16 cellular contexts compared by ENCODE assay signal in genomic region chr10:70874061-70874460, GRCh38. TPM values are rescaled to one million over a fixed set of nuclear protein-coding genes. Genes with fewer than 3 reads are reported as not detected.
A peak's percentile ranks its signal among the peaks of the same experiment; 100 is the strongest.
DNase-seq lines count a peak whose midpoint lies in the region; ATAC-seq and TF ChIP-seq lines count a peak whose summit lies in the region.
"Had no signal": no experiment of that assay in that cellular context is flagged by ENCODE, and none has a peak within 500 bp of the region (broad histone marks: within the 10 kb centered on the region; RNA-seq: fewer than 3 reads in every experiment).

No MANE protein-coding gene starts in this region.

- H3K27ac Mint-ChIP-seq in activated T-cell treated with anti-CD3 and anti-CD28 coated beads, Interleukin-2, amount 50 U/mL, for 24 hours = peak overlapping the region; percentile 12
- H3K27ac Mint-ChIP-seq: GM23338, H9 had no signal

- H3K9me3 Mint-ChIP-seq in activated T-cell treated with anti-CD3 and anti-CD28 coated beads, Interleukin-2, amount 50 U/mL, for 24 hours = no peaks in the 10 kb centered on the region
- H3K9me3 Mint-ChIP-seq: GM23338, H9 had no signal

- no peak overlapping the region for H3K23ac ChIP-seq in neuronal stem cell (ENCODE audit: low read depth, low read length, poor library complexity)

- H3K4me1 ChIP-seq in PC-3 (ENCODE audit: insufficient read depth, low read length) = peaks cover 6% of the 10 kb centered on the region
- no peaks in the 10 kb centered on the region for H3K4me1 ChIP-seq in neuronal stem cell (ENCODE audit: control insufficient read depth in 2 of 2, insufficient read depth in 1 of 2, low read depth in 1 of 2, low read length in 2 of 2)
- H3K4me1 ChIP-seq: Peyer's patch, SJCRH30 had no signal

- no CpG with 5 or more reads among the region's 7 CpGs for WGBS in neuronal stem cell (ENCODE audit: extremely low coverage in 2 of 2, insufficient read length in 2 of 2, insufficient replicate concordance in 1 of 2), 2 donors

- H3K27me3 ChIP-seq in PC-3 (ENCODE audit: low read length) = no peaks in the 10 kb centered on the region
- H3K27me3 ChIP-seq in neuronal stem cell (ENCODE audit: control insufficient read depth in 3 of 3, insufficient read depth in 3 of 3, low read depth in 1 of 3, low read length in 3 of 3) = no peaks in the 10 kb centered on the region
- H3K27me3 ChIP-seq: Peyer's patch, SJCRH30 had no signal

- H2BK120ac ChIP-seq in neuronal stem cell (ENCODE audit: low read depth, low read length) = no peak overlapping the region

- no peaks in the 10 kb centered on the region for H3K79me1 ChIP-seq in neuronal stem cell (ENCODE audit: low read depth, low read length)

- ATAC-seq in PC-3 = no peak
- ATAC-seq: GM23338 had no signal

- H3K4me1 Mint-ChIP-seq in activated T-cell treated with anti-CD3 and anti-CD28 coated beads, Interleukin-2, amount 50 U/mL, for 24 hours (ENCODE audit: low read depth) = peaks cover 3% of the 10 kb centered on the region

- H3K4me3 ChIP-seq in PC-3 (ENCODE audit: low read length) (no peak overlapping the region), neuronal stem cell (ENCODE audit: low read length in 2 of 2) (no peak overlapping the region)
- H3K4me3 ChIP-seq: GM23338, Peyer's patch, SJCRH30 had no signal

- H3K14ac ChIP-seq in neuronal stem cell (ENCODE audit: low read length) = no peak overlapping the region

- no peak overlapping the region for H2BK15ac ChIP-seq in neuronal stem cell (ENCODE audit: low read length)

- no TSS peak for BruUV-seq in PC-3 (replicated peaks; lab: Mats Ljungman, UMichigan)

- H3K4me2 ChIP-seq in PC-3 (ENCODE audit: low read length) (no peak overlapping the region), neuronal stem cell (ENCODE audit: insufficient read depth, low read length, poor library complexity, severe bottlenecking) (no peak overlapping the region)
- H3K4me2 ChIP-seq: GM23338 had no signal

- H2BK5ac ChIP-seq in neuronal stem cell (ENCODE audit: low read length) = no peak overlapping the region

- intact Hi-C loops in PC-3 (cut with micrococcal nuclease) = no loop called here

- H3K4me3 Mint-ChIP-seq in activated T-cell treated with anti-CD3 and anti-CD28 coated beads, Interleukin-2, amount 50 U/mL, for 24 hours = no peak overlapping the region
- H3K4me3 Mint-ChIP-seq: GM23338, H9 had no signal

- no peak overlapping the region for H3K4ac ChIP-seq in neuronal stem cell (ENCODE audit: low read length)

- H4K20me1 ChIP-seq in PC-3 (ENCODE audit: low read length) = no peaks in the 10 kb centered on the region

- no peak overlapping the region for H2AFZ ChIP-seq in PC-3 (ENCODE audit: low read length)
- H2AFZ ChIP-seq in neuronal stem cell (ENCODE audit: low read length) = no peak overlapping the region
- H2AFZ ChIP-seq: GM23338 had no signal

- H2BK12ac ChIP-seq in neuronal stem cell (ENCODE audit: low read length) = no peak overlapping the region

- no peaks in the 10 kb centered on the region for H3K9me2 ChIP-seq in PC-3 (replicated peaks; ENCODE audit: low read length)

- H3K27ac ChIP-seq in PC-3 (ENCODE audit: low read length) (no peak overlapping the region), neuronal stem cell (replicated peaks; ENCODE audit: low read length) (no peak overlapping the region)
- H3K27ac ChIP-seq: Peyer's patch, SJCRH30 had no signal

- no peak overlapping the region for H4K8ac ChIP-seq in neuronal stem cell (ENCODE audit: low read depth, low read length)

- no peaks in the 10 kb centered on the region for H3F3A ChIP-seq in PC-3 (ENCODE audit: low read length, unreplicated experiment)

- TF ChIP-seq CTCF in PC-3 (conservative IDR thresholded peaks at IDR 0.05; ENCODE audit: low read depth, low read length) = no peak

- no peak overlapping the region for H4K91ac ChIP-seq in neuronal stem cell (ENCODE audit: low read depth, low read length, poor library complexity)

- H3K9ac ChIP-seq in PC-3 (ENCODE audit: low read length) = no peak overlapping the region
- H3K9ac ChIP-seq in neuronal stem cell (ENCODE audit: low read depth, low read length, poor library complexity) = no peak overlapping the region

- no peak overlapping the region for H2AK5ac ChIP-seq in neuronal stem cell (ENCODE audit: low read depth, low read length)

- peaks cover 95% of the 10 kb centered on the region for H3K36me3 Mint-ChIP-seq in activated T-cell treated with anti-CD3 and anti-CD28 coated beads, Interleukin-2, amount 50 U/mL, for 24 hours (ENCODE audit: low read depth)

- no peaks in the 10 kb centered on the region for H3K79me2 ChIP-seq in PC-3 (ENCODE audit: low read length)

- H3K27me3 Mint-ChIP-seq in activated T-cell treated with anti-CD3 and anti-CD28 coated beads, Interleukin-2, amount 50 U/mL, for 24 hours = no peaks in the 10 kb centered on the region

- H3K18ac ChIP-seq in neuronal stem cell (ENCODE audit: low read length) = no peak overlapping the region

- CTCF ChIA-PET in PC-3 (lab: Charles Lee) = no interaction called here

- POLR2A ChIA-PET in PC-3 (lab: Charles Lee; ENCODE audit: unreplicated experiment) = no interaction called here

- H3K9me3 ChIP-seq in PC-3 (ENCODE audit: low read length) = no peaks in the 10 kb centered on the region
- no peaks in the 10 kb centered on the region for H3K9me3 ChIP-seq in neuronal stem cell (replicated peaks in 1 of 2; ENCODE audit: control insufficient read depth in 2 of 2, insufficient read depth in 1 of 2, low read depth in 1 of 2, low read length in 2 of 2)
- H3K9me3 ChIP-seq: Peyer's patch, SJCRH30 had no signal

- H3K36me3 ChIP-seq in PC-3 (ENCODE audit: low read depth, low read length) (peaks cover 58% of the 10 kb centered on the region), neuronal stem cell (replicated peaks in 1 of 2; ENCODE audit: control insufficient read depth in 2 of 2, insufficient read depth in 2 of 2, low read length in 2 of 2) (peaks cover 23 to 97% of the 10 kb centered on the region in 2 donors)

- no peak for DNase-seq in activated T-cell treated with anti-CD3 and anti-CD28 coated beads, Interleukin-2, amount 50 U/mL, for 24 hours
- no peak for DNase-seq in activated T-cell treated with anti-CD3 and anti-CD28 coated beads, Interleukin-2, amount 50 U/mL, for 48 hours
- DNase-seq in PC-3 (peak; percentile 27), islet precursor cell (peak; percentile 80), NCI-H524 (lab: John Stamatoyannopoulos, UW) (no peak), neuronal stem cell (ENCODE audit: low spot score) (no peak)
- no peak for DNase-seq in NK-92 treated with Interleukin-12 subunit alpha and Interleukin-12 subunit beta, amount 100 ng/mL, for 24 hours (lab: John Stamatoyannopoulos, UW)
- DNase-seq: H9, KG1, MM.1S, NCI-H2029, NCI-H446, NCI-H526, Peyer's patch, SJCRH30 had no signal

RNA-seq across cellular contexts. Expression of gene PCBD1, which starts 14.3 kb away (rescaled TPM):
- 277 and 283 TPM in 2 replicates for total RNA-seq in PC-3 (2014; rRNA removed)
- polyA plus RNA-seq in neuronal stem cell (2013, experiment 1 of 2) = 71.7 TPM
- 72.0 TPM for polyA plus RNA-seq in neuronal stem cell (2013, experiment 2 of 2)

RNA-seq across cellular contexts. Expression of gene SGPL1, which starts 58.3 kb away (rescaled TPM):
- total RNA-seq in PC-3 (2014; rRNA removed) = 77.6 and 101 TPM in 2 replicates
- polyA plus RNA-seq in neuronal stem cell (2013, experiment 1 of 2) = 23.0 TPM
- polyA plus RNA-seq in neuronal stem cell (2013, experiment 2 of 2) = 23.0 TPM

Comparison
In these comparisons a context has a peak if more than half of its experiments do, and no peak if none do; other contexts are left out.
1. DNase-seq: peak in PC-3 (single experiment) and islet precursor cell (single experiment); none in activated T-cell treated with anti-CD3 and anti-CD28 coated beads, Interleukin-2, amount 50 U/mL, for 24 hours (single experiment), activated T-cell treated with anti-CD3 and anti-CD28 coated beads, Interleukin-2, amount 50 U/mL, for 48 hours (0 of 2), NCI-H524 (0 of 2), NK-92 treated with Interleukin-12 subunit alpha and Interleukin-12 subunit beta, amount 100 ng/mL, for 24 hours (single experiment) and neuronal stem cell (single experiment).